Comparison of ENCODE assay signal across 8 cellular contexts in genomic region chr6:13428528-13429405, GRCh38. TPM values are rescaled to one million over a fixed set of nuclear protein-coding genes. Genes with fewer than 3 reads are reported as not detected.
DNase-seq lines count a peak whose midpoint lies in the region; TF ChIP-seq lines count a peak whose summit lies in the region.

No MANE protein-coding gene starts in this region.

- H3K4me1 Mint-ChIP-seq in T-helper 2 cell treated with Interferon-gamma antibody and Interleukin-4, amounts not matched to agents 5 μg/mL and 100 μg/mL, for 36 hours (ENCODE audit: low read depth), result peaks cover 64% of the 10 kb centered on the region
- peaks cover 41% of the 10 kb centered on the region for H3K4me1 Mint-ChIP-seq in nephron progenitor cell

- H3K79me2 ChIP-seq in OCI-LY3 (ENCODE audit: low read length) (no peaks in the 10 kb centered on the region), GM23248 (ENCODE audit: insufficient read depth) (no peaks in the 10 kb centered on the region)

- DNase-seq in T-helper 2 cell treated with Interferon-gamma antibody and Interleukin-4, amounts not matched to agents 5 μg/mL and 100 μg/mL, for 36 hours (ENCODE audit: low spot score), result no peak
- DNase-seq in T-helper 2 cell, result no peak
- no peak for DNase-seq in nephron progenitor cell
- DNase-seq in GM23248, result no peak
- DNase-seq in amniotic stem cell (lab: John Stamatoyannopoulos, UW), result no peak
- no peak for DNase-seq in NCI-H1048 (lab: John Stamatoyannopoulos, UW)

- H3K9me2 ChIP-seq in GM23248 (ENCODE audit: insufficient read depth), result no peaks in the 10 kb centered on the region

- H4K20me1 ChIP-seq in OCI-LY3 (ENCODE audit: insufficient read depth, low read length) (no peaks in the 10 kb centered on the region), GM23248 (ENCODE audit: insufficient read depth) (no peaks in the 10 kb centered on the region)

- in situ Hi-C loops in GM23248 (cut with MboI), result no loop called here

- H3K27me3 ChIP-seq in OCI-LY3 (ENCODE audit: low read depth, low read length) (0 out of 2 replicates have a peak, but pooled peaks cover 3% of the 10 kb centered on the region), GM23248 (replicated peaks; ENCODE audit: insufficient read depth) (no peaks in the 10 kb centered on the region)

- no peaks in the 10 kb centered on the region for H3K9me3 ChIP-seq in HEK293 (ENCODE audit: control insufficient read depth, insufficient read depth, low read depth, low read length)
- no peaks in the 10 kb centered on the region for H3K9me3 ChIP-seq in OCI-LY3 (ENCODE audit: insufficient read depth, low read length)
- no peaks in the 10 kb centered on the region for H3K9me3 ChIP-seq in GM23248 (ENCODE audit: low read depth)

- TF ChIP-seq CTCF in HEK293 (tag by site-specific recombination; IDR thresholded peaks at IDR 0.05) (no peak), OCI-LY3 (IDR thresholded peaks at IDR 0.05; ENCODE audit: low read depth, low read length) (no peak), nephron progenitor cell (IDR thresholded peaks at IDR 0.05) (no peak)

- POLR2A ChIA-PET in HEK293 (lab: Yijun Ruan, JAX), result interaction anchor here (0.6 kb wide), 1 partner anchor 51 kb away, joined by 3 read pairs; no protein-coding TSS in a partner anchor

- H3K4me2 ChIP-seq in OCI-LY3 (ENCODE audit: low read length), result peak overlapping the region; percentile 85
- H3K4me2 ChIP-seq in GM23248 (ENCODE audit: unreplicated experiment), result no peak overlapping the region

- no peaks in the 10 kb centered on the region for H3F3A ChIP-seq in GM23248 (ENCODE audit: insufficient read depth)

- H3K4me3 ChIP-seq in HEK293 (ENCODE audit: low read depth, low read length), result no peak overlapping the region
- peak overlapping the region; percentile 69 for H3K4me3 ChIP-seq in OCI-LY3 (ENCODE audit: low read length)
- no peak overlapping the region for H3K4me3 ChIP-seq in GM23248

- H3K9me3 Mint-ChIP-seq in T-helper 2 cell treated with Interferon-gamma antibody and Interleukin-4, amounts not matched to agents 5 μg/mL and 100 μg/mL, for 36 hours, result peaks cover 2% of the 10 kb centered on the region
- peaks cover 2% of the 10 kb centered on the region for H3K9me3 Mint-ChIP-seq in nephron progenitor cell

- peak overlapping the region; percentile 76 for H3K27ac Mint-ChIP-seq in T-helper 2 cell treated with Interferon-gamma antibody and Interleukin-4, amounts not matched to agents 5 μg/mL and 100 μg/mL, for 36 hours
- no peak overlapping the region for H3K27ac Mint-ChIP-seq in nephron progenitor cell

- no peaks in the 10 kb centered on the region for H3K36me3 ChIP-seq in HEK293 (ENCODE audit: control insufficient read depth in 2 of 2, insufficient read depth in 1 of 2, low read length in 2 of 2)
- no peaks in the 10 kb centered on the region for H3K36me3 ChIP-seq in OCI-LY3 (replicated peaks; ENCODE audit: low read depth, low read length)
- no peaks in the 10 kb centered on the region for H3K36me3 ChIP-seq in GM23248 (ENCODE audit: low read depth)

- H3K27me3 Mint-ChIP-seq in T-helper 2 cell treated with Interferon-gamma antibody and Interleukin-4, amounts not matched to agents 5 μg/mL and 100 μg/mL, for 36 hours (ENCODE audit: low read depth), result no peaks in the 10 kb centered on the region
- H3K27me3 Mint-ChIP-seq in nephron progenitor cell (ENCODE audit: low read depth, poor library complexity), result peaks cover 9% of the 10 kb centered on the region

- H3K27ac ChIP-seq in HEK293 (ENCODE audit: extremely low read depth, low read depth, low read length), result no peak overlapping the region
- no peak overlapping the region for H3K27ac ChIP-seq in OCI-LY3 (ENCODE audit: low read length)
- no peak overlapping the region for H3K27ac ChIP-seq in GM23248

- 91 to 94% methylated on average over 14 of the region's 14 CpGs for WGBS in GM23248 (ENCODE audit: low coverage in 1 of 2, low lambda C conversion rate in 2 of 2, missing lambda C conversion rate in 2 of 2), 2 experiments

- CTCF ChIA-PET in HEK293 (lab: Yijun Ruan, JAX), result interaction anchor here (0.6 to 1.0 kb wide), 5 partner anchors 14 to 536 kb away, joined by 3 to 4 read pairs (median 3); no protein-coding TSS in a partner anchor

- H2AFZ ChIP-seq in OCI-LY3 (ENCODE audit: low read depth, low read length) (no peak overlapping the region), GM23248 (no peak overlapping the region)

- H3K4me3 Mint-ChIP-seq in T-helper 2 cell treated with Interferon-gamma antibody and Interleukin-4, amounts not matched to agents 5 μg/mL and 100 μg/mL, for 36 hours, result peak overlapping the region; percentile 61
- peak overlapping the region; percentile 59 for H3K4me3 Mint-ChIP-seq in nephron progenitor cell

- no peak overlapping the region for H3K9ac ChIP-seq in OCI-LY3 (ENCODE audit: low read length)
- H3K9ac ChIP-seq in GM23248, result no peak overlapping the region

- H3K4me1 ChIP-seq in HEK293 (ENCODE audit: control insufficient read depth, insufficient read depth, low read length) (peaks cover 2% of the 10 kb centered on the region; the same call in 1 of the 2 replicates), OCI-LY3 (ENCODE audit: low read length) (peaks cover 15% of the 10 kb centered on the region), GM23248 (ENCODE audit: insufficient read depth) (0 out of 2 replicates have a peak, but pooled peaks cover 5% of the 10 kb centered on the region)

- H3K36me3 Mint-ChIP-seq in T-helper 2 cell treated with Interferon-gamma antibody and Interleukin-4, amounts not matched to agents 5 μg/mL and 100 μg/mL, for 36 hours (ENCODE audit: low read depth), result no peaks in the 10 kb centered on the region
- H3K36me3 Mint-ChIP-seq in nephron progenitor cell (ENCODE audit: low read depth), result no peaks in the 10 kb centered on the region

TF ChIP-seq in HEK293, 187 proteins besides CTCF, POLR2A, EP300 and RAD21:
- no peak for TF ChIP-seq SP2 (tag by site-specific recombination; IDR thresholded peaks at IDR 0.05)
- TF ChIP-seq FEZF1 (tag by site-specific recombination; IDR thresholded peaks at IDR 0.05), result peak; percentile 27; the same call in 1 of the 2 replicates

RNA-seq across cellular contexts. Expression of gene GFOD1, which starts 58.6 kb away (rescaled TPM):
- total RNA-seq in GM23248 (2014; rRNA removed; shearing (Covaris generic)), result 0.97 and 1.6 TPM in 2 replicates
- 0.74 and 0.84 TPM in 2 replicates for polyA plus RNA-seq in GM23248 (2016; fragmentation: Nextera tagmentation; extraction: Ambion mirVana)
